8 cellular contexts compared by ENCODE assay signal in the genomic region with DNA sequence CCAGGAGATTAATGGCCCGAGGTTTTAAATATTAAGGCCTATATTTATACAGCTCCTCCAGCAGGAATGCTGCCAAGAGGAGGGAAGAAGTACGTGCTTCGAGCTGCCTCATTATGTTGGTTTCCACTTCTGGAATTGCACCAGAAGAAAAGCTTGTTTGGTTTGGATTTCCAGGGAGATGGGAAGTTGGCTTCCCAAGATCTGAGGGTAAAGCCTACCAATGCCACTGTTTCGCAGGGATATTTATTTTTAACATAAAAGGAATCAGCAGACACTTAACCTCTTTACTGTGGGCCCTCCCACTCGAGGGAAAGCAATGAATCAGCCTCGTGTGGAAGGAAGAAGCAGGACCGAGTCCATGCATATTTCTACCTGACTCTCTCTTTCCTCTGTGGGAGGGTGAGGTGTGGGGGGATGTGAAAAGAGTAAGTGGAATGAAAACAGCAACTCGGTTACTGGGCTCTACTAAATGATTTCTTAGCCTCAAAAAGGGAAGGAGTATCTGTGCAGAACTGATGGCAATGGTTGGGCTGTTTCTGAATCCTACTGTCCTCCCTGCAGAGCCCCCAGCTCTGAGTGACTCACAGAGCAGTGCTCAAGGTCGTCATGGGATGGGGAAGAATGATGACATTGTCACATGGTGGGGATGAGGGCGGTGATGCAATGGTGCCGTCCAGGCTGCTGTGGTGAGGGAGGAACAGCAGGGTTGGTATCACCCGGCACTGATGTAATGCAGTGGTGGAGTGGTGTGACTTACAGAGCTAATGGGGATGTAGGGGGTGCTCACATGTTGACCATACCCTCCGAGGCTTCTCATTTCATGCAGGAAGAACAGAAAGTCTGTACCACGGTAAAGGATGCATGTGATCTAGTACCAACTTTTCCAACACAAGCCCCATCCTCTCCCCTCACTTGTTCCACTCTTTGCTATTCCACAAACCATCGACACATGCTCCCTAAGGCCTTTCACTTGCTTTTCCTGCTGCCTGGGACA.
DNase-seq lines count a peak whose midpoint lies in the region; ATAC-seq and TF ChIP-seq lines count a peak whose summit lies in the region.
"Had no signal": no experiment of that assay in that cellular context is flagged by ENCODE, and none has a peak within 500 bp of the region (broad histone marks: within the 10 kb centered on the region; RNA-seq: fewer than 3 reads in every experiment).

No MANE protein-coding gene starts in this region.

- 16 to 32% methylated on average over 7 to 15 of the region's 15 CpGs for WGBS in gastroesophageal sphincter (ENCODE audit: low coverage in 1 of 2), 2 donors

- no peak for TF ChIP-seq POLR2A in gastroesophageal sphincter (IDR thresholded peaks at IDR 0.05)

- no peak for TF ChIP-seq EP300 in gastroesophageal sphincter (IDR thresholded peaks at IDR 0.05)

- TF ChIP-seq CTCF in gastroesophageal sphincter (IDR thresholded peaks at IDR 0.05) = no peak

- peaks cover 0 to 26% (median 4%) of the 10 kb centered on the region in 3 donors for H3K4me1 ChIP-seq in gastroesophageal sphincter

- H3K36me3 ChIP-seq in gastroesophageal sphincter = peaks cover 0 to 3% of the 10 kb centered on the region in 2 donors
- H3K36me3 ChIP-seq: cardiac muscle cell had no signal

- no peaks in the 10 kb centered on the region for H3K9me3 ChIP-seq in gastroesophageal sphincter

- peak overlapping the region in 3 of 4 donors; percentile 53 to 66 (median 62) for H3K27ac ChIP-seq in gastroesophageal sphincter
- H3K27ac ChIP-seq: cardiac muscle cell had no signal

- DNase-seq in HCEC 1CT (peak; percentile 35), SKM-1 (lab: John Stamatoyannopoulos, UW; ENCODE audit: unreplicated experiment) (peak; percentile 84)
- DNase-seq in stimulated activated CD4-positive, alpha-beta T cell treated with anti-CD3 and anti-CD28 coated beads, Interleukin-4, amount 100 ng/mL, for 24 hours = peak; percentile 4
- DNase-seq in activated naive CD4-positive, alpha-beta T cell treated with Interleukin-2 at 50 U/mL for 16 hours = no peak

- H3K4me3 ChIP-seq in gastroesophageal sphincter = no peak overlapping the region
- H3K4me3 ChIP-seq: cardiac muscle cell had no signal

- no peaks in the 10 kb centered on the region for H3K27me3 ChIP-seq in gastroesophageal sphincter
- H3K27me3 ChIP-seq: cardiac muscle cell had no signal

- ATAC-seq in gastroesophageal sphincter (peak; percentile 58), HG02852 (IDR thresholded peaks at IDR 0.05; ENCODE audit: unreplicated experiment) (no peak), HG02840 (IDR thresholded peaks at IDR 0.05; ENCODE audit: low FRiP score, unreplicated experiment) (no peak)
